In the genomic region with DNA sequence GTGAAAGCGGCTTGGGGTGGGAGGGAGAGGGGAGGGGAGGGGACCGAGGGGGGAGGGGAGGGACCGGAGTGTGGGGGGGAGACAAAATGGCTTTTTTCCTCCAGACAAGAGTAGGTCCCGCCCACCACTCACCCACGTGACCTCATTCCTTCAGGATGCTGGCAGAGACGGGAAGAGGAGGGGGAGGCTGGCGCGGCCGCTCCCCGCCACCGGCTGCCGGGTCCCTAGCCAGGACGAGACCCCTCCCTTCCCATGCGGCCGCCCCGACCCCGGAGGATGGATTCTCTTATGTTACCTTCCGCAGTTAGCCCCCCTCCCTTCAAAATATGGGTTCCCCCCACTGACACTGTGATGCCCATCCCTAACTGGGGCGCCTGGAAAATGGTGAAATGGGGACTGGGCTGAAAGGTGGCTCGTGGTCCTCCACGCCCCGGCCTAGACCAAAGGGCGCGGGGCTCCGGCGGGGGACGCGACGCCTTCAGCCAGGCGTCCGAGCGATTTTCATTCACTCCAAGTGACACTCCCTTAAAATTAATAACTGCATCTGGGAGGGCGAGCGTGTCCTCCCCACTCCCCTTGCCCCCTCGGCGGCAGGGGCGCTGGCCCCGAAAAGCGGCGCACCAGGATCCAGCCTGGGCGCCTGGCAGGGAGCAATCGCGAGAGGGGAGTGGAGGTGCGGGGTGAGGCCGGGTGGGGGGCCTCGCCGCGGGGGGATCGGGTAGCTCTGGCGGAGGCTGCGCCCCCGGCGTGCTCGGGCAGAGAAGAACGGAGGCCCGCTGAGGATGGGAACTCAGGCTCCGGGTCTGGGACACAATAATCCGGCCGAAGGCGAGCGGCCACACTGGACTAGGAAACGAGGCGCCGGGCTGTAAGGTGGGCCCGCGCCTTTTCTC, we compare ENCODE assay signal across 1 cellular context.
TF ChIP-seq lines count a peak whose summit lies in the region.

A gene (minus strand): TSS at position 8 of the 893 bp plus-strand sequence. CDS start 7,934 bp downstream, outside the sequence.

TF ChIP-seq in HEK293, 187 proteins besides CTCF, POLR2A, EP300 and RAD21 (continued from another document and continues in another):
- TF ChIP-seq ZXDB (tag by site-specific recombination; IDR thresholded peaks at IDR 0.05): no peak
- 0 out of 2 replicates have a peak, but pooled peaks have one; percentile 27 for TF ChIP-seq ZNF184 (tag by site-specific recombination; IDR thresholded peaks at IDR 0.05)
- TF ChIP-seq ZBTB20 (tag by site-specific recombination; IDR thresholded peaks at IDR 0.05): peak; percentile 33
- TF ChIP-seq HOXC10 (CRISPR knock-in tag; IDR thresholded peaks at IDR 0.05): no peak
- no peak for TF ChIP-seq ZNF311 (tag by site-specific recombination; IDR thresholded peaks at IDR 0.05; ENCODE audit: borderline replicate concordance)
- TF ChIP-seq ZNF274 (IDR thresholded peaks at IDR 0.05; ENCODE audit: low read length): no peak
- no peak for TF ChIP-seq ZNF274 (tag by site-specific recombination; IDR thresholded peaks at IDR 0.05; ENCODE audit: borderline replicate concordance)
- no peak for TF ChIP-seq ZNF175 (tag by site-specific recombination; IDR thresholded peaks at IDR 0.05)
- no peak for TF ChIP-seq ZNF555 (tag by site-specific recombination; conservative IDR thresholded peaks at IDR 0.05)
- TF ChIP-seq ZNF560 (tag by site-specific recombination; IDR thresholded peaks at IDR 0.05; ENCODE audit: borderline replicate concordance): no peak
- no peak for TF ChIP-seq ZNF138 (tag by site-specific recombination; IDR thresholded peaks at IDR 0.05; ENCODE audit: borderline replicate concordance)
- no peak for TF ChIP-seq ZNF174 (tag by site-specific recombination; IDR thresholded peaks at IDR 0.05)
- TF ChIP-seq ZNF785 (tag by site-specific recombination; IDR thresholded peaks at IDR 0.05): no peak
- 0 out of 2 replicates have a peak, but pooled peaks have one; percentile 31 for TF ChIP-seq ZFHX2 (tag by site-specific recombination; conservative IDR thresholded peaks at IDR 0.05)
- TF ChIP-seq, protein P1, sequence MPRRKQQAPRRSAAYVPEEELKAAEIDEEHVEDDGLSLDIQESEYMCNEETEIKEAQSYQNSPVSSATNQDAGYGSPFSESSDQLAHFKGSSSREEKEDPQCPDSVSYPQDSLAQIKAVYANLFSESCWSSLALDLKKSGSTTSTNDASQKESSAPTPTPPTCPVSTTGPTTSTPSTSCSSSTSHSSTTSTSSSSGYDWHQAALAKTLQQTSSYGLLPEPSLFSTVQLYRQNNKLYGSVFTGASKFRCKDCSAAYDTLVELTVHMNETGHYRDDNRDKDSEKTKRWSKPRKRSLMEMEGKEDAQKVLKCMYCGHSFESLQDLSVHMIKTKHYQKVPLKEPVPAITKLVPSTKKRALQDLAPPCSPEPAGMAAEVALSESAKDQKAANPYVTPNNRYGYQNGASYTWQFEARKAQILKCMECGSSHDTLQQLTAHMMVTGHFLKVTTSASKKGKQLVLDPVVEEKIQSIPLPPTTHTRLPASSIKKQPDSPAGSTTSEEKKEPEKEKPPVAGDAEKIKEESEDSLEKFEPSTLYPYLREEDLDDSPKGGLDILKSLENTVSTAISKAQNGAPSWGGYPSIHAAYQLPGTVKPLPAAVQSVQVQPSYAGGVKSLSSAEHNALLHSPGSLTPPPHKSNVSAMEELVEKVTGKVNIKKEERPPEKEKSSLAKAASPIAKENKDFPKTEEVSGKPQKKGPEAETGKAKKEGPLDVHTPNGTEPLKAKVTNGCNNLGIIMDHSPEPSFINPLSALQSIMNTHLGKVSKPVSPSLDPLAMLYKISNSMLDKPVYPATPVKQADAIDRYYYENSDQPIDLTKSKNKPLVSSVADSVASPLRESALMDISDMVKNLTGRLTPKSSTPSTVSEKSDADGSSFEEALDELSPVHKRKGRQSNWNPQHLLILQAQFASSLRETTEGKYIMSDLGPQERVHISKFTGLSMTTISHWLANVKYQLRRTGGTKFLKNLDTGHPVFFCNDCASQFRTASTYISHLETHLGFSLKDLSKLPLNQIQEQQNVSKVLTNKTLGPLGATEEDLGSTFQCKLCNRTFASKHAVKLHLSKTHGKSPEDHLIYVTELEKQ (tag by site-specific recombination; IDR thresholded peaks at IDR 0.05; ENCODE audit: borderline replicate concordance): no peak
- no peak for TF ChIP-seq ZNF677 (tag by site-specific recombination; IDR thresholded peaks at IDR 0.05)
- no peak for TF ChIP-seq ZNF629 (tag by site-specific recombination; IDR thresholded peaks at IDR 0.05)
- no peak for TF ChIP-seq ZNF221 (tag by site-specific recombination; IDR thresholded peaks at IDR 0.05; ENCODE audit: borderline replicate concordance)
- TF ChIP-seq, protein P2, sequence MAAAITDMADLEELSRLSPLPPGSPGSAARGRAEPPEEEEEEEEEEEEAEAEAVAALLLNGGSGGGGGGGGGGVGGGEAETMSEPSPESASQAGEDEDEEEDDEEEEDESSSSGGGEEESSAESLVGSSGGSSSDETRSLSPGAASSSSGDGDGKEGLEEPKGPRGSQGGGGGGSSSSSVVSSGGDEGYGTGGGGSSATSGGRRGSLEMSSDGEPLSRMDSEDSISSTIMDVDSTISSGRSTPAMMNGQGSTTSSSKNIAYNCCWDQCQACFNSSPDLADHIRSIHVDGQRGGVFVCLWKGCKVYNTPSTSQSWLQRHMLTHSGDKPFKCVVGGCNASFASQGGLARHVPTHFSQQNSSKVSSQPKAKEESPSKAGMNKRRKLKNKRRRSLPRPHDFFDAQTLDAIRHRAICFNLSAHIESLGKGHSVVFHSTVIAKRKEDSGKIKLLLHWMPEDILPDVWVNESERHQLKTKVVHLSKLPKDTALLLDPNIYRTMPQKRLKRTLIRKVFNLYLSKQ (tag by site-specific recombination; IDR thresholded peaks at IDR 0.05; ENCODE audit: borderline replicate concordance): no peak
- 0 out of 2 replicates have a peak, but pooled peaks have one; percentile 35 for TF ChIP-seq ZNF501 (tag by site-specific recombination; IDR thresholded peaks at IDR 0.05)
- TF ChIP-seq ZNF514 (tag by site-specific recombination; IDR thresholded peaks at IDR 0.05): no peak
- TF ChIP-seq, protein P3, sequence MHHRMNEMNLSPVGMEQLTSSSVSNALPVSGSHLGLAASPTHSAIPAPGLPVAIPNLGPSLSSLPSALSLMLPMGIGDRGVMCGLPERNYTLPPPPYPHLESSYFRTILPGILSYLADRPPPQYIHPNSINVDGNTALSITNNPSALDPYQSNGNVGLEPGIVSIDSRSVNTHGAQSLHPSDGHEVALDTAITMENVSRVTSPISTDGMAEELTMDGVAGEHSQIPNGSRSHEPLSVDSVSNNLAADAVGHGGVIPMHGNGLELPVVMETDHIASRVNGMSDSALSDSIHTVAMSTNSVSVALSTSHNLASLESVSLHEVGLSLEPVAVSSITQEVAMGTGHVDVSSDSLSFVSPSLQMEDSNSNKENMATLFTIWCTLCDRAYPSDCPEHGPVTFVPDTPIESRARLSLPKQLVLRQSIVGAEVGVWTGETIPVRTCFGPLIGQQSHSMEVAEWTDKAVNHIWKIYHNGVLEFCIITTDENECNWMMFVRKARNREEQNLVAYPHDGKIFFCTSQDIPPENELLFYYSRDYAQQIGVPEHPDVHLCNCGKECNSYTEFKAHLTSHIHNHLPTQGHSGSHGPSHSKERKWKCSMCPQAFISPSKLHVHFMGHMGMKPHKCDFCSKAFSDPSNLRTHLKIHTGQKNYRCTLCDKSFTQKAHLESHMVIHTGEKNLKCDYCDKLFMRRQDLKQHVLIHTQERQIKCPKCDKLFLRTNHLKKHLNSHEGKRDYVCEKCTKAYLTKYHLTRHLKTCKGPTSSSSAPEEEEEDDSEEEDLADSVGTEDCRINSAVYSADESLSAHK (tag by site-specific recombination; IDR thresholded peaks at IDR 0.05): peak; percentile 75
- TF ChIP-seq MZF1 (tag by site-specific recombination; IDR thresholded peaks at IDR 0.05; ENCODE audit: borderline replicate concordance): peak; percentile 53; the same call in 1 of the 2 replicates
- TF ChIP-seq GLIS1 (tag by site-specific recombination; IDR thresholded peaks at IDR 0.05): peak; percentile 79
- TF ChIP-seq ZNF76 (tag by site-specific recombination; IDR thresholded peaks at IDR 0.05; ENCODE audit: borderline replicate concordance, low read depth): no peak; the same call in 1 of the 2 replicates
- peak; percentile 98 for TF ChIP-seq IKZF3 (tag by site-specific recombination; IDR thresholded peaks at IDR 0.05)
- TF ChIP-seq, protein P4, sequence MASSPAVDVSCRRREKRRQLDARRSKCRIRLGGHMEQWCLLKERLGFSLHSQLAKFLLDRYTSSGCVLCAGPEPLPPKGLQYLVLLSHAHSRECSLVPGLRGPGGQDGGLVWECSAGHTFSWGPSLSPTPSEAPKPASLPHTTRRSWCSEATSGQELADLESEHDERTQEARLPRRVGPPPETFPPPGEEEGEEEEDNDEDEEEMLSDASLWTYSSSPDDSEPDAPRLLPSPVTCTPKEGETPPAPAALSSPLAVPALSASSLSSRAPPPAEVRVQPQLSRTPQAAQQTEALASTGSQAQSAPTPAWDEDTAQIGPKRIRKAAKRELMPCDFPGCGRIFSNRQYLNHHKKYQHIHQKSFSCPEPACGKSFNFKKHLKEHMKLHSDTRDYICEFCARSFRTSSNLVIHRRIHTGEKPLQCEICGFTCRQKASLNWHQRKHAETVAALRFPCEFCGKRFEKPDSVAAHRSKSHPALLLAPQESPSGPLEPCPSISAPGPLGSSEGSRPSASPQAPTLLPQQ (tag by site-specific recombination; IDR thresholded peaks at IDR 0.05): 0 out of 2 replicates have a peak, but pooled peaks have one; percentile 81
- no peak for TF ChIP-seq ZSCAN16 (tag by site-specific recombination; IDR thresholded peaks at IDR 0.05)
- no peak for TF ChIP-seq ZNF112 (tag by site-specific recombination; IDR thresholded peaks at IDR 0.05)
- no peak; the same call in 1 of the 2 replicates for TF ChIP-seq ZNF324 (tag by site-specific recombination; IDR thresholded peaks at IDR 0.05)
- TF ChIP-seq, protein P5, sequence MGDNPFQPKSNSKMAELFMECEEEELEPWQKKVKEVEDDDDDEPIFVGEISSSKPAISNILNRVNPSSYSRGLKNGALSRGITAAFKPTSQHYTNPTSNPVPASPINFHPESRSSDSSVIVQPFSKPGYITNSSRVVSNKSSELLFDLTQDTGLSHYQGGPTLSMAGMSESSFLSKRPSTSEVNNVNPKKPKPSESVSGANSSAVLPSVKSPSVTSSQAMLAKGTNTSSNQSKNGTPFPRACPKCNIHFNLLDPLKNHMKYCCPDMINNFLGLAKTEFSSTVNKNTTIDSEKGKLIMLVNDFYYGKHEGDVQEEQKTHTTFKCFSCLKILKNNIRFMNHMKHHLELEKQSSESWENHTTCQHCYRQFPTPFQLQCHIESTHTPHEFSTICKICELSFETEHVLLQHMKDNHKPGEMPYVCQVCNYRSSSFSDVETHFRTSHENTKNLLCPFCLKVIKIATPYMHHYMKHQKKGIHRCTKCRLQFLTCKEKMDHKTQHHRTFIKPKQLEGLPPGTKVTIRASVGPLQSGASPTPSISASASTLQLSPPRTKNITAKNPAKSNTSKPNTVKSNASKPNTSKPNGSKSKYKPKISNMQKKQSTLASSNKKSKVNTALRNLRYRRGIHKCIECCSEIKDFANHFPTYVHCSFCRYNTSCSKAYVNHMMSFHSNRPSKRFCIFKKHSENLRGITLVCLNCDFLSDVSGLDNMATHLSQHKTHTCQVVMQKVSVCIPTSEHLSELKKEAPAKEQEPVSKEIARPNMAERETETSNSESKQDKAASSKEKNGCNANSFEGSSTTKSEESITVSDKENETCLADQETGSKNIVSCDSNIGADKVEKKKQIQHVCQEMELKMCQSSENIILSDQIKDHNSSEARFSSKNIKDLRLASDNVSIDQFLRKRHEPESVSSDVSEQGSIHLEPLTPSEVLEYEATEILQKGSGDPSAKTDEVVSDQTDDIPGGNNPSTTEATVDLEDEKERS (tag by site-specific recombination; IDR thresholded peaks at IDR 0.05): no peak
- TF ChIP-seq, protein P6, sequence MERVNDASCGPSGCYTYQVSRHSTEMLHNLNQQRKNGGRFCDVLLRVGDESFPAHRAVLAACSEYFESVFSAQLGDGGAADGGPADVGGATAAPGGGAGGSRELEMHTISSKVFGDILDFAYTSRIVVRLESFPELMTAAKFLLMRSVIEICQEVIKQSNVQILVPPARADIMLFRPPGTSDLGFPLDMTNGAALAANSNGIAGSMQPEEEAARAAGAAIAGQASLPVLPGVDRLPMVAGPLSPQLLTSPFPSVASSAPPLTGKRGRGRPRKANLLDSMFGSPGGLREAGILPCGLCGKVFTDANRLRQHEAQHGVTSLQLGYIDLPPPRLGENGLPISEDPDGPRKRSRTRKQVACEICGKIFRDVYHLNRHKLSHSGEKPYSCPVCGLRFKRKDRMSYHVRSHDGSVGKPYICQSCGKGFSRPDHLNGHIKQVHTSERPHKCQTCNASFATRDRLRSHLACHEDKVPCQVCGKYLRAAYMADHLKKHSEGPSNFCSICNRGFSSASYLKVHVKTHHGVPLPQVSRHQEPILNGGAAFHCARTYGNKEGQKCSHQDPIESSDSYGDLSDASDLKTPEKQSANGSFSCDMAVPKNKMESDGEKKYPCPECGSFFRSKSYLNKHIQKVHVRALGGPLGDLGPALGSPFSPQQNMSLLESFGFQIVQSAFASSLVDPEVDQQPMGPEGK (tag by site-specific recombination; IDR thresholded peaks at IDR 0.05): peak; percentile 89
- TF ChIP-seq, protein P7, sequence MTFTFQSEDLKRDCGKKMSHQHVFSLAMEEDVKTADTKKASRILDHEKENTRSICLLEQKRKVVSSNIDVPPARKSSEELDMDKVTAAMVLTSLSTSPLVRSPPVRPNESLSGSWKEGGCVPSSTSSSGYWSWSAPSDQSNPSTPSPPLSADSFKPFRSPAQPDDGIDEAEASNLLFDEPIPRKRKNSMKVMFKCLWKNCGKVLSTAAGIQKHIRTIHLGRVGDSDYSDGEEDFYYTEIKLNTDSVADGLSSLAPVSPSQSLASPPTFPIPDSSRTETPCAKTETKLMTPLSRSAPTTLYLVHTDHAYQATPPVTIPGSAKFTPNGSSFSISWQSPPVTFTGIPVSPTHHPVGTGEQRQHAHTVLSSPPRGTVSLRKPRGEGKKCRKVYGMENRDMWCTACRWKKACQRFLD (tag by site-specific recombination; IDR thresholded peaks at IDR 0.05): no peak
- TF ChIP-seq HOXA7 (CRISPR knock-in tag; IDR thresholded peaks at IDR 0.05; ENCODE audit: borderline replicate concordance): no peak
- TF ChIP-seq ZIC2 (tag by site-specific recombination; IDR thresholded peaks at IDR 0.05): peak; percentile 97
- no peak for TF ChIP-seq ZFP3 (tag by site-specific recombination; IDR thresholded peaks at IDR 0.05; ENCODE audit: low read depth)
- TF ChIP-seq REPIN1 (tag by site-specific recombination; IDR thresholded peaks at IDR 0.05; ENCODE audit: low read depth): no peak
- TF ChIP-seq SP7 (tag by site-specific recombination; IDR thresholded peaks at IDR 0.05): peak; percentile 51
- TF ChIP-seq ZNF510 (tag by site-specific recombination; IDR thresholded peaks at IDR 0.05; ENCODE audit: insufficient replicate concordance): no peak
- TF ChIP-seq ZNF621 (tag by site-specific recombination; IDR thresholded peaks at IDR 0.05): no peak
- TF ChIP-seq ZFP69B (tag by site-specific recombination; IDR thresholded peaks at IDR 0.05): no peak
